8 cellular contexts compared by ENCODE assay signal in the genomic region with DNA sequence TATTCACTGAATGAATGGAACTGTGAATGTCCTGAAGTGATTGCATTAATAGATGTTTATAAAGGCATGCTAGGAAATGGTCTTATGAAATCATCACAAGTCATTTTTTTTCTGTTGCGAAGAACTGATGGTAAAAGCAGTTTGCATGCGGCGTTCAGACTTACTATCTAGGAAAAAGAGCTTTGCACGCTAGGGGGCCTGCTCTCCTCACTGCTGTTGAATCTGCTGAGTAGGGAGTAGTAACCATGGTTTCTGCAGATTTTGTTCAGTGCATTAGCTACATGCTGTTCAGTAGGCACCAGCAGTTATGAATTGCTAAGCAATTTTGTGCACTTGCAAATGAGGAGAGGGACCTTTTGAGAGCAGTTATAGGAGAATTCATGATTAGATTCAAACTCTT. TPM values are rescaled to one million over a fixed set of nuclear protein-coding genes. Genes with fewer than 3 reads are reported as not detected.
A peak's percentile ranks its signal among the peaks of the same experiment; 100 is the strongest.
DNase-seq lines count a peak whose midpoint lies in the region; TF ChIP-seq lines count a peak whose summit lies in the region.

No MANE protein-coding gene starts in this region.

- DNase-seq in HFF-Myc (ENCODE audit: extremely low read depth, low read depth) (peak; percentile 70), breast epithelium (ENCODE audit: low spot score in 2 of 2) (peak in 1 of 2 donors; percentile 20), lung microvascular endothelial cell (ENCODE audit: low read depth in 2 of 2) (peak; percentile 38 to 71), NOMO-1 treated with dmso at 0.1 percent for 144 hours (lab: John Stamatoyannopoulos, UW; ENCODE audit: unreplicated experiment) (no peak), T1000 (lab: John Stamatoyannopoulos, UW) (no peak), NCI-H510A treated with DMSO at 0.1 percent for 48 hours (lab: John Stamatoyannopoulos, UW) (no peak), NCI-H345 treated with DMSO at 0.1 percent for 48 hours (lab: John Stamatoyannopoulos, UW; ENCODE audit: unreplicated experiment) (no peak)

- peak; percentile 13; the same call in 1 of the 2 replicates for TF ChIP-seq CTCF in 22Rv1 (IDR thresholded peaks at IDR 0.05)
- peak; percentile 69 for TF ChIP-seq CTCF in HFF-Myc (IDR thresholded peaks at IDR 0.05; ENCODE audit: low read depth, low read length, missing control alignments)
- peak in 2 of 3 donors; percentile 22 to 45 for TF ChIP-seq CTCF in breast epithelium (IDR thresholded peaks at IDR 0.05)

- H3K4me1 ChIP-seq in breast epithelium: peaks cover 0 to 5% of the 10 kb centered on the region in 2 donors

- no peak for TF ChIP-seq POLR2A in breast epithelium (IDR thresholded peaks at IDR 0.05)

- no peaks in the 10 kb centered on the region for H3K36me3 ChIP-seq in breast epithelium

- H3K27me3 ChIP-seq in breast epithelium: no peaks in the 10 kb centered on the region

- H3K4me3 ChIP-seq in HFF-Myc (replicated peaks; ENCODE audit: low read depth, low read length) (no peak overlapping the region), breast epithelium (no peak overlapping the region)

- H3K27ac ChIP-seq in 22Rv1 (no peak overlapping the region), breast epithelium (no peak overlapping the region)

- intact Hi-C loops in breast epithelium (cut with DNase I; ENCODE audit: low total_unique reads): no loop called here

- H3K9me3 ChIP-seq in breast epithelium: no peaks in the 10 kb centered on the region

RNA-seq across cellular contexts. Expression of a gene that starts 57.9 kb away (rescaled TPM):
- total RNA-seq in breast epithelium: 1 to 10 TPM; 1.3 to 4.0 (median 1.9) TPM
- 6.0 and 17.7 TPM in 2 replicates for total RNA-seq in lung microvascular endothelial cell

Comparison
In these comparisons a context has a peak if more than half of its experiments do, and no peak if none do; other contexts are left out.
1. CTCF ChIP-seq: peak in every context shown above with its lines; median percentile 69 in HFF-Myc; 34 in breast epithelium; 13 in 22Rv1.
2. DNase-seq: peak in HFF-Myc (single experiment) and lung microvascular endothelial cell (2 of 2); none in NOMO-1 treated with dmso at 0.1 percent for 144 hours (single experiment), T1000 (single experiment), NCI-H510A treated with DMSO at 0.1 percent for 48 hours (single experiment) and NCI-H345 treated with DMSO at 0.1 percent for 48 hours (single experiment).